9 cellular contexts compared by ENCODE assay signal in genomic region chr5:21168557-21168956, GRCh38.
"Had no signal": no experiment of that assay in that cellular context is flagged by ENCODE, and none has a peak within 500 bp of the region (broad histone marks: within the 10 kb centered on the region; RNA-seq: fewer than 3 reads in every experiment).

No MANE protein-coding gene starts in this region.

- H3K36me3 ChIP-seq: HAP-1 had no signal

- H3K4me1 ChIP-seq: HAP-1 had no signal

- H3K4me3 Mint-ChIP-seq: GM23338, H9, HFFc6 had no signal

- H3K4me2 ChIP-seq: GM23338 had no signal

- H2AFZ ChIP-seq: GM23248, GM23338 had no signal

- H3K9me3 ChIP-seq: HAP-1 had no signal

- H3K9me3 Mint-ChIP-seq: GM23338, H9 had no signal

- H3K9ac ChIP-seq: GM23248 had no signal

- H3K4me3 ChIP-seq: GM23248, GM23338, HAP-1 had no signal

- H3K27ac Mint-ChIP-seq: GM23338, H9, HFFc6 had no signal

- ATAC-seq: GM23338, HCT116 had no signal

- DNase-seq: GM23248, GOT3, H7, H9, HCEC 1CT, HFFc6 had no signal

- H3K27ac ChIP-seq: GM23248 had no signal
